Comparison of ENCODE assay signal across 18 cellular contexts in the genomic region with DNA sequence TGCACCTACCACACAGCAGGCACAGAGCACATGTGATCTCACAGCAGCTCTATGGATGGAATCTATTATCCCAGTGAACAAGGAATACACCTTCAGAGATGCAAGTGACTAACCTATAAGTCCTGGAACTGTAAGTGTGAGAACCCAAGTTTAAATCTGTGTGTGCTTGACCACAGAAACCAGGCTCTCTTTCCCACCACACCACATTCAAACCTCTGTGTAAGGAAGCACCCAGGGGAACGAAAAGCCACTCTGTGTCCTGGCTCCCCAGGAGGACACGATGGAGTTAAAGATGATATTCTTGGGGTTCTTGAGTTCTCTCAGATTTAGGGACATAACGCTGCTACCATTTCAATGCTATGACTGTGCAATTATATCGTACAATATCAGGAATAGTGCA. TPM values are rescaled to one million over a fixed set of nuclear protein-coding genes. Genes with fewer than 3 reads are reported as not detected.
DNase-seq lines count a peak whose midpoint lies in the region; ATAC-seq and TF ChIP-seq lines count a peak whose summit lies in the region.
"Had no signal": no experiment of that assay in that cellular context is flagged by ENCODE, and none has a peak within 500 bp of the region (broad histone marks: within the 10 kb centered on the region; RNA-seq: fewer than 3 reads in every experiment).

No MANE protein-coding gene starts in this region.

- H3K27ac Mint-ChIP-seq in nephron progenitor cell: peak overlapping the region; percentile 36
- H3K27ac Mint-ChIP-seq: B cell; CD4-positive, alpha-beta T cell had no signal

- H3K27me3 ChIP-seq in BLaER1 treated with 17β-estradiol and CSF1 and Interleukin-3, amounts not matched to agents 10 nM and 100 nM: no peaks in the 10 kb centered on the region
- no peaks in the 10 kb centered on the region for H3K27me3 ChIP-seq in Karpas-422 (ENCODE audit: low read length)

- no peak overlapping the region for H3K9ac ChIP-seq in BLaER1 treated with 17β-estradiol and CSF1 and Interleukin-3, amounts not matched to agents 10 nM and 100 nM
- no peak overlapping the region; the same call in 1 of the 2 replicates for H3K9ac ChIP-seq in Karpas-422 (ENCODE audit: low read length)
- H3K9ac ChIP-seq: KMS-11 had no signal

- peaks cover 65% of the 10 kb centered on the region for H3K36me3 Mint-ChIP-seq in nephron progenitor cell (ENCODE audit: low read depth)

- peak overlapping the region in 5 of 11 experiments; percentile 25 to 60 (median 33); a peak in 6 of 22 replicates for H3K27ac ChIP-seq in BLaER1 treated with 17β-estradiol and CSF1 and Interleukin-3, amounts not matched to agents 10 nM and 100 nM
- no peak overlapping the region for H3K27ac ChIP-seq in Karpas-422 (ENCODE audit: low read length)
- H3K27ac ChIP-seq: C4-2B, KMS-11 had no signal

- peaks cover 27 to 41% (median 35%) of the 10 kb centered on the region in 10 experiments for H3K4me1 ChIP-seq in BLaER1 treated with 17β-estradiol and CSF1 and Interleukin-3, amounts not matched to agents 10 nM and 100 nM
- H3K4me1 ChIP-seq in Karpas-422 (ENCODE audit: low read length): peaks cover 20% of the 10 kb centered on the region
- H3K4me1 ChIP-seq: Caco-2 had no signal

- no peaks in the 10 kb centered on the region for H3K9me2 ChIP-seq in Karpas-422 (replicated peaks; ENCODE audit: insufficient read depth, low read length)

- no peak overlapping the region for H3K4me3 Mint-ChIP-seq in nephron progenitor cell
- H3K4me3 Mint-ChIP-seq: B cell; CD4-positive, alpha-beta T cell; H9 had no signal

- peak overlapping the region; percentile 48 to 80 (median 68) for H3K4me2 ChIP-seq in BLaER1 treated with 17β-estradiol and CSF1 and Interleukin-3, amounts not matched to agents 10 nM and 100 nM
- peak overlapping the region; percentile 35 for H3K4me2 ChIP-seq in Karpas-422 (ENCODE audit: low read depth, low read length, poor library complexity, severe bottlenecking)
- H3K4me2 ChIP-seq: KMS-11 had no signal

- TF ChIP-seq CTCF in GM12865 (IDR thresholded peaks at IDR 0.05; ENCODE audit: insufficient read depth, low read depth, low read length, missing control alignments): no peak
- no peak for TF ChIP-seq CTCF in nephron progenitor cell (IDR thresholded peaks at IDR 0.05)

- ATAC-seq in left lobe of liver (no peak), HG02759 (IDR thresholded peaks at IDR 0.05; ENCODE audit: unreplicated experiment) (no peak)

- H3K9me3 Mint-ChIP-seq in nephron progenitor cell: peaks cover 14% of the 10 kb centered on the region
- H3K9me3 Mint-ChIP-seq: CD4-positive, alpha-beta T cell had no signal

- H3K36me3 ChIP-seq in BLaER1 treated with 17β-estradiol and CSF1 and Interleukin-3, amounts not matched to agents 10 nM and 100 nM: peaks cover 0 to 8% (median 0%) of the 10 kb centered on the region in 11 experiments; a peak in 2 of 22 replicates
- H3K36me3 ChIP-seq in Karpas-422 (ENCODE audit: insufficient read depth, low read length): no peaks in the 10 kb centered on the region

- no peaks in the 10 kb centered on the region for H4K20me1 ChIP-seq in BLaER1 treated with 17β-estradiol and CSF1 and Interleukin-3, amounts not matched to agents 10 nM and 100 nM
- no peaks in the 10 kb centered on the region for H4K20me1 ChIP-seq in Karpas-422 (ENCODE audit: insufficient read depth, low read depth, low read length)

- H3K27me3 Mint-ChIP-seq in nephron progenitor cell (ENCODE audit: low read depth, poor library complexity): peaks cover 3% of the 10 kb centered on the region

- peaks cover 13% of the 10 kb centered on the region for H3K4me1 Mint-ChIP-seq in nephron progenitor cell
- H3K4me1 Mint-ChIP-seq: H9 had no signal

- no peak overlapping the region for H3K4me3 ChIP-seq in BLaER1 treated with 17β-estradiol and CSF1 and Interleukin-3, amounts not matched to agents 10 nM and 100 nM
- H3K4me3 ChIP-seq in GM12865 (ENCODE audit: low read depth, low read length): no peak overlapping the region
- no peak overlapping the region for H3K4me3 ChIP-seq in Karpas-422 (ENCODE audit: low read length)

- peak; percentile 49 for DNase-seq in GM12865 (ENCODE audit: low read depth)
- DNase-seq in Karpas-422: no peak
- DNase-seq in nephron progenitor cell: no peak
- DNase-seq in EL: no peak
- DNase-seq in left lobe of liver (ENCODE audit: low spot score): no peak
- DNase-seq: Caco-2; CD4-positive, alpha-beta T cell; DMS153; DMS79; H9 had no signal

- peak overlapping the region; percentile 81 for H2AFZ ChIP-seq in Karpas-422 (ENCODE audit: low read length)

- no peaks in the 10 kb centered on the region for H3K79me2 ChIP-seq in Karpas-422 (ENCODE audit: low read length)

- peaks cover 0 to 5% (median 0%) of the 10 kb centered on the region in 11 experiments; a peak in 2 of 22 replicates for H3K9me3 ChIP-seq in BLaER1 treated with 17β-estradiol and CSF1 and Interleukin-3, amounts not matched to agents 10 nM and 100 nM (replicated peaks in 1 of 11)
- H3K9me3 ChIP-seq in Karpas-422 (ENCODE audit: low read length): no peaks in the 10 kb centered on the region
- H3K9me3 ChIP-seq: Caco-2 had no signal

RNA-seq across cellular contexts. Expression of a gene that starts 38.9 kb away (rescaled TPM):
- total RNA-seq in Karpas-422 (2014; rRNA removed; shearing (Covaris generic); ENCODE audit: low replicate concordance): not detected in 2 replicates
- 4,291 TPM for total RNA-seq in left lobe of liver
- total RNA-seq: A172; B cell; CD4-positive, alpha-beta T cell; G401; H1; H9 had no signal

RNA-seq across cellular contexts. Expression of a gene that starts 53.8 kb away (rescaled TPM):
- total RNA-seq in Karpas-422 (2014; rRNA removed; shearing (Covaris generic); ENCODE audit: low replicate concordance): 0.47 and 0.97 TPM in 2 replicates
- total RNA-seq in left lobe of liver: 2.7 TPM

Comparison
In these comparisons a context has a peak if more than half of its experiments do, and no peak if none do; other contexts are left out.
1. RNA of a gene that starts 38.9 kb away (total RNA-seq): 4,291 TPM in left lobe of liver (single experiment); not detected in Karpas-422; every median in the first group is over 1,000 times any median in the second.